ENCODE assay signal across 8 cellular contexts in genomic region chr4:72701987-72702819, GRCh38.
DNase-seq lines count a peak whose midpoint lies in the region; ATAC-seq and TF ChIP-seq lines count a peak whose summit lies in the region.

No MANE protein-coding gene starts in this region.

- ATAC-seq in GM18870 (IDR thresholded peaks at IDR 0.05; ENCODE audit: unreplicated experiment) = peak; percentile 84
- peak; percentile 78 for ATAC-seq in HG03175 (IDR thresholded peaks at IDR 0.05; ENCODE audit: unreplicated experiment)
- ATAC-seq in gastrocnemius medialis = peak in 1 of 2 donors; percentile 56

- in situ Hi-C loops in gastrocnemius medialis (cut with MboI; ENCODE audit: low sequenced_read_pairs in 4 of 4) = loop anchor here in 1 of 4 donors (25.0 kb wide), 1 partner anchor 310 kb away; no protein-coding TSS in a partner anchor

- no peaks in the 10 kb centered on the region for H3K4me1 Mint-ChIP-seq in Caco-2 (ENCODE audit: low read depth, unreplicated experiment)
- peaks cover 5% of the 10 kb centered on the region for H3K4me1 Mint-ChIP-seq in activated naive CD8-positive, alpha-beta T cell treated with anti-CD3 and anti-CD28 coated beads for 36 hours

- H3K9me3 ChIP-seq in Caco-2 (no peaks in the 10 kb centered on the region), right atrium auricular region (no peaks in the 10 kb centered on the region), gastrocnemius medialis (no peaks in the 10 kb centered on the region)

- H3K36me3 Mint-ChIP-seq in Caco-2 (ENCODE audit: insufficient read depth, unreplicated experiment) = no peaks in the 10 kb centered on the region
- H3K36me3 Mint-ChIP-seq in activated naive CD8-positive, alpha-beta T cell treated with anti-CD3 and anti-CD28 coated beads for 36 hours = no peaks in the 10 kb centered on the region

- no peak overlapping the region for H3K4me3 ChIP-seq in Caco-2 (ENCODE audit: low read depth, low read length)
- peak overlapping the region; percentile 30 to 38 for H3K4me3 ChIP-seq in right atrium auricular region
- peak overlapping the region in 3 of 4 donors; percentile 28 to 42 (median 36) for H3K4me3 ChIP-seq in gastrocnemius medialis

- TF ChIP-seq CTCF in Caco-2 (IDR thresholded peaks at IDR 0.05; ENCODE audit: insufficient read depth in 1 of 2, low read depth in 1 of 2, low read length in 1 of 2, severe bottlenecking in 1 of 2, unreplicated experiment in 1 of 2) (peak; percentile 25 to 55), right atrium auricular region (IDR thresholded peaks at IDR 0.05) (peak; percentile 31 to 69), gastrocnemius medialis (IDR thresholded peaks at IDR 0.05 in 4 of 5, conservative IDR thresholded peaks at IDR 0.05 in 1 of 5) (peak in 3 of 5 experiments; percentile 27 to 53 (median 45))

- H3K27me3 ChIP-seq in Caco-2 (replicated peaks; ENCODE audit: control insufficient read depth, insufficient read depth, low read length) (no peaks in the 10 kb centered on the region), right atrium auricular region (no peaks in the 10 kb centered on the region), gastrocnemius medialis (no peaks in the 10 kb centered on the region)

- POLR2A ChIA-PET in Caco-2 (lab: Charles Lee) = no interaction called here

- H3K27me3 Mint-ChIP-seq in Caco-2 (ENCODE audit: insufficient read depth, unreplicated experiment) = peaks cover 6% of the 10 kb centered on the region
- H3K27me3 Mint-ChIP-seq in activated naive CD8-positive, alpha-beta T cell treated with anti-CD3 and anti-CD28 coated beads for 36 hours = peaks cover 4% of the 10 kb centered on the region

- H3K9me3 Mint-ChIP-seq in Caco-2 (ENCODE audit: unreplicated experiment) = no peaks in the 10 kb centered on the region
- H3K9me3 Mint-ChIP-seq in activated naive CD8-positive, alpha-beta T cell treated with anti-CD3 and anti-CD28 coated beads for 36 hours = no peaks in the 10 kb centered on the region

- H3K4me1 ChIP-seq in Caco-2 (no peaks in the 10 kb centered on the region), right atrium auricular region (no peaks in the 10 kb centered on the region), gastrocnemius medialis (no peaks in the 10 kb centered on the region)

- DNase-seq in Caco-2 (peak in 1 of 2 experiments; percentile 41), NCI-H524 treated with DMSO at 0.1 percent for 48 hours (lab: John Stamatoyannopoulos, UW) (peak; percentile 35), right atrium auricular region (ENCODE audit: low spot score) (no peak), gastrocnemius medialis (no peak)
- DNase-seq in activated naive CD8-positive, alpha-beta T cell treated with anti-CD3 and anti-CD28 coated beads for 36 hours = peak; percentile 8
- no peak for DNase-seq in activated CD8-positive, alpha-beta memory T cell treated with anti-CD3 and anti-CD28 coated beads, Interleukin-2, amount 50 U/mL, for 48 hours

- intact Hi-C loops in Caco-2 (cut with micrococcal nuclease; ENCODE audit: unreplicated experiment) = loop anchor here (1.0 kb wide), 2 partner anchors 207 to 317 kb away; no protein-coding TSS in a partner anchor
- intact Hi-C loops in gastrocnemius medialis (cut with DNase I; ENCODE audit: low total_unique reads) = loop anchor here (2.0 kb wide), 1 partner anchor 317 kb away; no protein-coding TSS in a partner anchor

- H3K36me3 ChIP-seq in Caco-2 (ENCODE audit: control insufficient read depth, insufficient read depth, low read length) (no peaks in the 10 kb centered on the region), right atrium auricular region (no peaks in the 10 kb centered on the region), gastrocnemius medialis (no peaks in the 10 kb centered on the region)

- TF ChIP-seq POLR2A in gastrocnemius medialis (IDR thresholded peaks at IDR 0.05) = no peak

- peak overlapping the region; percentile 48 for H3K4me3 Mint-ChIP-seq in Caco-2 (ENCODE audit: unreplicated experiment)
- peak overlapping the region; percentile 74 for H3K4me3 Mint-ChIP-seq in activated naive CD8-positive, alpha-beta T cell treated with anti-CD3 and anti-CD28 coated beads for 36 hours

- CTCF ChIA-PET in Caco-2 (lab: Charles Lee) = no interaction called here

- H3K27ac ChIP-seq in right atrium auricular region (no peak overlapping the region), gastrocnemius medialis (no peak overlapping the region)

- no TSS peak for BruUV-seq in Caco-2 (replicated peaks; lab: Mats Ljungman, UMichigan)

- no peak overlapping the region for H3K27ac Mint-ChIP-seq in Caco-2 (ENCODE audit: unreplicated experiment)
- H3K27ac Mint-ChIP-seq in activated naive CD8-positive, alpha-beta T cell treated with anti-CD3 and anti-CD28 coated beads for 36 hours = no peak overlapping the region

Comparison
In these comparisons a context has a peak if more than half of its experiments do, and no peak if none do; other contexts are left out.
1. DNase-seq: peak in NCI-H524 treated with DMSO at 0.1 percent for 48 hours (single experiment) and activated naive CD8-positive, alpha-beta T cell treated with anti-CD3 and anti-CD28 coated beads for 36 hours (single experiment); none in right atrium auricular region (single experiment), gastrocnemius medialis (0 of 2) and activated CD8-positive, alpha-beta memory T cell treated with anti-CD3 and anti-CD28 coated beads, Interleukin-2, amount 50 U/mL, for 48 hours (single experiment).
2. Peak in every context shown above with its lines, with median percentiles within 50 percentile points of each other: CTCF ChIP-seq.